In the genomic region with DNA sequence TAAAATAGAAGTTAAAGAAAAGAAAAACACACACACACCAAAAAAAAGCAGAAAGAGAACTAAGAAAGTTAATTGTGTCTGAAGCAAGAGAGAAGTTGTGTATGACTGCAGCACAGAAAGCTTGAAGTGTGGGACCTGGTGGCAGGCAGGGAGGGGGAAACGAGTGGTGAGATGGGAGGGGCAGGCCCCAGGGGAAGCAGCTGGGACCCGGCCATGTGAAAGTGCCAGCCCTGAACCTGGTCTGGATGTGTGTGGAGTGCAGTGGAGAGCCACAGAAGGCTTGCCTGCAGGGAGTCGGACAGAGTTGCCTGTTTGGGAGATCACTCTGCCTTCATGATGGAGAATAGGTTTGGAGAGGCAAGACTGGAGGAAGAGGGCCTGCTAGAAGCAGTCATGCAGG, we compare ENCODE assay signal across 12 cellular contexts.
"Had no signal": no experiment of that assay in that cellular context is flagged by ENCODE, and none has a peak within 500 bp of the region (broad histone marks: within the 10 kb centered on the region; RNA-seq: fewer than 3 reads in every experiment).

No MANE protein-coding gene starts in this region.

- H3K27ac ChIP-seq: colonic mucosa, left lung, thyroid gland had no signal

- H3K27ac Mint-ChIP-seq: activated CD4-positive, alpha-beta T cell treated with anti-CD3 and anti-CD28 coated beads, Interleukin-2, amount 10 ng/mL, durations not matched to agents 24 days and 14 days; activated naive CD8-positive, alpha-beta T cell; nephron; stimulated activated memory B cell treated with anti-CD40 and anti-IgM and Interleukin-4, amounts not matched to agents 10 μg/mL and 1 μg/mL and 100 μg/mL, for 72 hours had no signal

- ATAC-seq: left lung; stimulated activated memory B cell treated with anti-CD40 and anti-IgM and Interleukin-4, amounts not matched to agents 10 μg/mL and 1 μg/mL and 100 μg/mL, for 72 hours had no signal

- H3K9me3 ChIP-seq: colonic mucosa, left lung, thyroid gland had no signal

- H3K4me1 ChIP-seq: colonic mucosa had no signal

- H3K27me3 ChIP-seq: colonic mucosa, left lung, thyroid gland had no signal

- H3K4me3 ChIP-seq: colonic mucosa, left lung, thyroid gland had no signal

- H3K36me3 ChIP-seq: colonic mucosa, thyroid gland had no signal

- DNase-seq: activated CD4-positive, alpha-beta T cell treated with anti-CD3 and anti-CD28 coated beads, Interleukin-2, amount 10 ng/mL, durations not matched to agents 24 days and 14 days; activated CD4-positive, CD25-positive, alpha-beta regulatory T cell; activated gamma-delta T cell treated with Interleukin-2 at 50 U/mL for 16 hours; amniotic stem cell; colonic mucosa; left lung; nucleus accumbens; posterior cingulate gyrus; thyroid gland had no signal

- H3K4me3 Mint-ChIP-seq: activated CD4-positive, alpha-beta T cell treated with anti-CD3 and anti-CD28 coated beads, Interleukin-2, amount 10 ng/mL, durations not matched to agents 24 days and 14 days; activated naive CD8-positive, alpha-beta T cell; nephron; stimulated activated memory B cell treated with anti-CD40 and anti-IgM and Interleukin-4, amounts not matched to agents 10 μg/mL and 1 μg/mL and 100 μg/mL, for 72 hours had no signal

- H3K9me3 Mint-ChIP-seq: activated CD4-positive, alpha-beta T cell treated with anti-CD3 and anti-CD28 coated beads, Interleukin-2, amount 10 ng/mL, durations not matched to agents 24 days and 14 days; nephron; stimulated activated memory B cell treated with anti-CD40 and anti-IgM and Interleukin-4, amounts not matched to agents 10 μg/mL and 1 μg/mL and 100 μg/mL, for 72 hours had no signal

- H3K4me1 Mint-ChIP-seq: stimulated activated memory B cell treated with anti-CD40 and anti-IgM and Interleukin-4, amounts not matched to agents 10 μg/mL and 1 μg/mL and 100 μg/mL, for 72 hours had no signal

- H3K27me3 Mint-ChIP-seq: activated CD4-positive, alpha-beta T cell treated with anti-CD3 and anti-CD28 coated beads, Interleukin-2, amount 10 ng/mL, durations not matched to agents 24 days and 14 days; activated naive CD8-positive, alpha-beta T cell; stimulated activated memory B cell treated with anti-CD40 and anti-IgM and Interleukin-4, amounts not matched to agents 10 μg/mL and 1 μg/mL and 100 μg/mL, for 72 hours had no signal
